1 cellular context compared by ENCODE assay signal in genomic region chr12:17992002-17992656, GRCh38.
TF ChIP-seq lines count a peak whose summit lies in the region.

No MANE protein-coding gene starts in this region.

TF ChIP-seq in HCT116, 20 proteins besides CTCF, POLR2A, EP300 and RAD21 (continued from another document):
- TF ChIP-seq SP1 (IDR thresholded peaks at IDR 0.05; ENCODE audit: low read depth): no peak
- no peak for TF ChIP-seq SRF (IDR thresholded peaks at IDR 0.05; ENCODE audit: low read depth)
- TF ChIP-seq CEBPB (IDR thresholded peaks at IDR 0.05; ENCODE audit: low read depth): no peak
- no peak for TF ChIP-seq MAX (IDR thresholded peaks at IDR 0.05)
- TF ChIP-seq CBX3 (IDR thresholded peaks at IDR 0.05; ENCODE audit: low read depth): no peak
- no peak for TF ChIP-seq EGR1 (IDR thresholded peaks at IDR 0.05; ENCODE audit: low read depth)
- TF ChIP-seq, protein P1, sequence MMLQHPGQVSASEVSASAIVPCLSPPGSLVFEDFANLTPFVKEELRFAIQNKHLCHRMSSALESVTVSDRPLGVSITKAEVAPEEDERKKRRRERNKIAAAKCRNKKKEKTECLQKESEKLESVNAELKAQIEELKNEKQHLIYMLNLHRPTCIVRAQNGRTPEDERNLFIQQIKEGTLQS (IDR thresholded peaks at IDR 0.05): no peak
- TF ChIP-seq POLR2AphosphoS5 (IDR thresholded peaks at IDR 0.05; ENCODE audit: low read depth, low read length): no peak
- no peak for TF ChIP-seq YY1 (IDR thresholded peaks at IDR 0.05; ENCODE audit: extremely low read depth, insufficient replicate concordance, low read depth, low read length)
- no peak for TF ChIP-seq SIN3A (IDR thresholded peaks at IDR 0.05; ENCODE audit: low read depth)
- no peak for TF ChIP-seq EZH2phosphoT487 (IDR thresholded peaks at IDR 0.05; ENCODE audit: borderline replicate concordance)
- TF ChIP-seq ZNF274 (IDR thresholded peaks at IDR 0.05; ENCODE audit: low read depth, low read length): no peak
- no peak for TF ChIP-seq TCF7L2 (IDR thresholded peaks at IDR 0.05; ENCODE audit: borderline replicate concordance, extremely low read depth, insufficient read depth, insufficient read length)
- no peak for TF ChIP-seq ELF1 (IDR thresholded peaks at IDR 0.05; ENCODE audit: borderline replicate concordance, low read depth)
- no peak for TF ChIP-seq EZH2 (IDR thresholded peaks at IDR 0.05)
